Comparison of ENCODE assay signal across 8 cellular contexts in the genomic region with DNA sequence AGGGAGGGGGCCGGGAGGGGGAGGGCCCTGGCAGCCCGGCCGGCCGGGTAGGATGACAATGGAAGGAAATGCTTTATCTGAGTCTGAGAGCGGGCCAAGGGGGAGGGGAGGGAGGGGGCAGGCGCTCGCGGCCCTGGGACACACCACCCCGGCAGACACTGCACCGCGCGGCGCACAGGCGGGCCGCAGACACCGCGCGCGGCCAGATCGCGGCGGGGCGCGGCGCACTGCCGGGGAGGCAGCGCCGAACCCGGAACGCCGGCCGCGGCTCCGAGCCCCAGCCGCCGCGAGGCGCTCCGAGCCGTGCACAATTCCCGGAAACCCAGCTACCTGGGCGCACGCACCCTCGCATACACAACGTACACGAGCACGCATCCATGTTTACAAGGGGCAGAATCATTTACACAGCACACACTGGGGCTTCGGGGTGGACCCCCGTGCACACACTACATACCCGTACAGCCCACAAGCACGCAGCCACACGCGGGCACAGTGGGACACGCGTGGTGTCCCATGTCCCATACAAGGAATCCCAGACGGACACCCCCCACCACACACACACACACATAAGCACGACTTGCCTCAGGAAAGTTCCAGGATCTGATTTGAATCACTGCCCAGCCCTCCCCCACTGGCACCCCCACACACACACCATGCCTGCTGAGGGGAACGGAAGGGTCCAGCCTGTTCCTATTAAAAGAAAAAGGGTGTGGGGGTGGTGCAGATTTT. TPM values are rescaled to one million over a fixed set of nuclear protein-coding genes. Genes with fewer than 3 reads are reported as not detected.
DNase-seq lines count a peak whose midpoint lies in the region; ATAC-seq, FAIRE-seq and TF ChIP-seq lines count a peak whose summit lies in the region.

Gene HDAC7 (minus strand): TSS at position 2 of the 729 bp plus-strand sequence. CDS start 118 bp downstream, outside the sequence.

- peaks cover under 1% of the 10 kb centered on the region for H3K9me3 Mint-ChIP-seq in activated naive CD4-positive, alpha-beta T cell treated with anti-CD3 and anti-CD28 coated beads for 36 hours

- ATAC-seq in HG03439 (IDR thresholded peaks at IDR 0.05; ENCODE audit: unreplicated experiment) (peak; percentile 32), RWPE2 (ENCODE audit: low read depth) (peak; percentile 48), thoracic aorta (ENCODE audit: insufficient number of reproducible peaks, low FRiP score, low read depth) (peak; percentile 29)

- H3K36me3 Mint-ChIP-seq in activated naive CD4-positive, alpha-beta T cell treated with anti-CD3 and anti-CD28 coated beads for 36 hours (ENCODE audit: low read depth), result peaks cover 39% of the 10 kb centered on the region

- intact Hi-C loops in activated naive CD4-positive, alpha-beta T cell treated with anti-CD3 and anti-CD28 coated beads for 36 hours (cut with micrococcal nuclease), result loop anchor here (1.0 to 10.0 kb wide), 3 partner anchors 12 to 1445 kb away; partner anchors contain the start of gene SLC38A2

- H3K27ac ChIP-seq in RWPE2 (ENCODE audit: poor library complexity, severe bottlenecking), result peak within 1 kb of the TSS; percentile 95
- H3K27ac ChIP-seq in thoracic aorta, result peak within 1 kb of the TSS; percentile 98 to 99

- FAIRE-seq in frontal cortex (lab: Jason Lieb, UNC), result no peak

- peak within 1 kb of the TSS; percentile 95 for H3K4me3 Mint-ChIP-seq in activated naive CD4-positive, alpha-beta T cell treated with anti-CD3 and anti-CD28 coated beads for 36 hours

- H3K4me1 ChIP-seq in RWPE2 (ENCODE audit: insufficient read depth, poor library complexity, severe bottlenecking) (peaks cover 30% of the 10 kb centered on the region), neuron (ENCODE audit: insufficient read depth, low read length) (peaks cover 48% of the 10 kb centered on the region), thoracic aorta (ENCODE audit: control insufficient read depth in 1 of 2, low read depth in 2 of 2) (peaks cover 68 to 81% of the 10 kb centered on the region in 2 donors)

- peak; percentile 62 for DNase-seq in SIG-M5 treated with dmso at 0.1 percent for 504 hours (lab: John Stamatoyannopoulos, UW; ENCODE audit: unreplicated experiment)
- no peak for DNase-seq in SIG-M5 (lab: John Stamatoyannopoulos, UW)
- DNase-seq in RWPE2 (ENCODE audit: low spot score), result no peak
- peak; percentile 82 for DNase-seq in activated naive CD4-positive, alpha-beta T cell treated with anti-CD3 and anti-CD28 coated beads for 36 hours
- peak; percentile 88 to 93 for DNase-seq in frontal cortex (ENCODE audit: low spot score in 2 of 2)
- peak; percentile 68 for DNase-seq in thoracic aorta (ENCODE audit: low spot score)

- peaks cover 63% of the 10 kb centered on the region for H3K4me1 Mint-ChIP-seq in activated naive CD4-positive, alpha-beta T cell treated with anti-CD3 and anti-CD28 coated beads for 36 hours (ENCODE audit: low read depth)

- CTCF ChIA-PET in activated naive CD4-positive, alpha-beta T cell treated with anti-CD3 and anti-CD28 coated beads for 36 hours (lab: Charles Lee), result interaction anchor here (1.2 to 27.8 kb wide), 3 partner anchors 11 to 53 kb away, joined by 3 to 848 read pairs (median 4); no protein-coding TSS in a partner anchor

- peak within 1 kb of the TSS; percentile 62 for H2AFZ ChIP-seq in neuron (ENCODE audit: low read depth, low read length)

- H3K27ac Mint-ChIP-seq in activated naive CD4-positive, alpha-beta T cell treated with anti-CD3 and anti-CD28 coated beads for 36 hours, result peak within 1 kb of the TSS; percentile 99

- H3K9me3 ChIP-seq in RWPE2 (ENCODE audit: severe bottlenecking), result no peaks in the 10 kb centered on the region
- H3K9me3 ChIP-seq in neuron (ENCODE audit: low read length), result no peaks in the 10 kb centered on the region
- no peaks in the 10 kb centered on the region for H3K9me3 ChIP-seq in thoracic aorta

- H3K27me3 ChIP-seq in RWPE2 (ENCODE audit: insufficient read depth, poor library complexity, severe bottlenecking) (no peaks in the 10 kb centered on the region), neuron (ENCODE audit: insufficient read depth, low read length) (no peaks in the 10 kb centered on the region), thoracic aorta (replicated peaks; ENCODE audit: insufficient read depth) (no peaks in the 10 kb centered on the region)

- no peaks in the 10 kb centered on the region for H3K27me3 Mint-ChIP-seq in activated naive CD4-positive, alpha-beta T cell treated with anti-CD3 and anti-CD28 coated beads for 36 hours (ENCODE audit: low read depth)

- H3K36me3 ChIP-seq in RWPE2 (ENCODE audit: low read depth) (peaks cover 17% of the 10 kb centered on the region; the same call in 1 of the 2 replicates), neuron (ENCODE audit: insufficient read depth, low read length) (no peaks in the 10 kb centered on the region), thoracic aorta (no peaks in the 10 kb centered on the region)

- no peak for TF ChIP-seq CTCF in RWPE2 (IDR thresholded peaks at IDR 0.05; ENCODE audit: poor library complexity, severe bottlenecking)
- TF ChIP-seq CTCF in thoracic aorta (IDR thresholded peaks at IDR 0.05), result no peak

- H3K4me3 ChIP-seq in RWPE2 (ENCODE audit: severe bottlenecking), result peak within 1 kb of the TSS; percentile 94
- H3K4me3 ChIP-seq in neuron (ENCODE audit: low read length), result peak within 1 kb of the TSS; percentile 63
- peak within 1 kb of the TSS; percentile 90 for H3K4me3 ChIP-seq in thoracic aorta

RNA-seq across cellular contexts. Expression of gene HDAC7, which starts in this region (rescaled TPM):
- total RNA-seq in activated naive CD4-positive, alpha-beta T cell treated with anti-CD3 and anti-CD28 coated beads for 36 hours, result 100 to 1,000 TPM; 272 to 289 TPM
- total RNA-seq in frontal cortex (4.9 TPM), thoracic aorta (100 to 1,000 TPM in 1 of 2 donors, 10 to 100 TPM in 1; 77.8 to 112 TPM)

Comparison
In these comparisons a context has a peak if more than half of its experiments do, and no peak if none do; other contexts are left out.
1. RNA of gene HDAC7 (total RNA-seq): 272 to 289 TPM in activated naive CD4-positive, alpha-beta T cell treated with anti-CD3 and anti-CD28 coated beads for 36 hours and 77.8 to 112 TPM in thoracic aorta; 4.9 TPM in frontal cortex (single experiment); every median in the first group is over 10 times any median in the second.
2. DNase-seq: peak in SIG-M5 treated with dmso at 0.1 percent for 504 hours (single experiment), activated naive CD4-positive, alpha-beta T cell treated with anti-CD3 and anti-CD28 coated beads for 36 hours (single experiment), frontal cortex (2 of 2) and thoracic aorta (single experiment); none in SIG-M5 (single experiment) and RWPE2 (single experiment).
3. Peak in every context shown above with its lines, with median percentiles within 50 percentile points of each other: ATAC-seq and H3K4me3 ChIP-seq.